ENCODE assay signal across 19 cellular contexts in genomic region chr4:25190407-25190806, GRCh38.
"Had no signal": no experiment of that assay in that cellular context is flagged by ENCODE, and none has a peak within 500 bp of the region (broad histone marks: within the 10 kb centered on the region; RNA-seq: fewer than 3 reads in every experiment).

No MANE protein-coding gene starts in this region.

- H3K27me3 ChIP-seq: adrenal gland, breast epithelium, sigmoid colon, spleen had no signal

- H3K27ac Mint-ChIP-seq: activated naive CD4-positive, alpha-beta T cell treated with anti-CD3 and anti-CD28 coated beads, Interleukin-2, amount 50 U/mL, for 72 hours; nephron progenitor cell had no signal

- DNase-seq: activated CD4-positive, alpha-beta T cell treated with anti-CD3 and anti-CD28 coated beads, Interleukin-2, amount 50 U/mL, for 48 hours; activated gamma-delta T cell treated with Interleukin-2 at 50 U/mL for 16 hours; adrenal gland; cerebellar nuclear complex; cortex of kidney; islet precursor cell; midbrain; nephron progenitor cell; occipital lobe; posterior cingulate gyrus; sigmoid colon; spleen; stimulated activated CD8-positive, alpha-beta memory T cell treated with anti-CD3 and anti-CD28 coated beads, Interleukin-4, amount 100 ng/mL, for 48 hours; stimulated activated naive CD4-positive, alpha-beta T cell had no signal

- H3K36me3 ChIP-seq: adrenal gland, breast epithelium, sigmoid colon had no signal

- H3K36me3 Mint-ChIP-seq: activated naive CD4-positive, alpha-beta T cell treated with anti-CD3 and anti-CD28 coated beads, Interleukin-2, amount 50 U/mL, for 72 hours had no signal

- H3K9me3 Mint-ChIP-seq: activated naive CD4-positive, alpha-beta T cell treated with anti-CD3 and anti-CD28 coated beads, Interleukin-2, amount 50 U/mL, for 72 hours; nephron progenitor cell had no signal

- H3K9me3 ChIP-seq: adrenal gland, breast epithelium, sigmoid colon, spleen had no signal

- H3K4me3 ChIP-seq: adrenal gland, breast epithelium, lung, sigmoid colon, spleen had no signal

- H3K4me3 Mint-ChIP-seq: nephron progenitor cell had no signal

- H3K4me1 Mint-ChIP-seq: nephron progenitor cell had no signal

- FAIRE-seq: astrocyte had no signal

- H3K4me1 ChIP-seq: adrenal gland, breast epithelium, sigmoid colon, spleen had no signal

- H3K27ac ChIP-seq: adrenal gland, breast epithelium, sigmoid colon, spleen, VCaP had no signal
